Comparison of ENCODE assay signal across 1 cellular context in the genomic region with DNA sequence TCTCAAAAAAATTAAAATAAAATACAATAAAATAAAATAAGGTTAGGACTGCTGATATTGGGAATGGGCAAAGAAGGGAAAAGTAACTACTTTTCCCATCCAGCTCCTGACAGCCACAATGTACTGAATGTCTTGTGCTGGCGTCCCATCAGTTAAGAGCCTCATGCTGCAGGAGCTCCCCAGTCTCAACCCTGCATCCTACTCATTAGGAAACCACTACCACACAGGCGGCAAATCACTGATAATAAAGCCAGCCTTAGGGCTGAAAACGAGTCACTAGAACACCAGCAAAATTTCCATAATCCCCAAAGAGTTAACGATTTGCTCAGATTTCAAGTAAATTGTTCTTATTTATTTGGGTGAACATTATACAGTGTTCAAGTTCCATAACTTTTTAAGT.
TF ChIP-seq lines count a peak whose summit lies in the region.

No MANE protein-coding gene starts in this region.

TF ChIP-seq in HepG2, 621 proteins besides CTCF, POLR2A, EP300 and RAD21:
- TF ChIP-seq SMAD1 (CRISPR knock-in tag; IDR thresholded peaks at IDR 0.05; ENCODE audit: borderline replicate concordance, low read depth) (no peak), KDM2A (CRISPR knock-in tag; IDR thresholded peaks at IDR 0.05; ENCODE audit: borderline replicate concordance, low read depth) (no peak), JARID2 (CRISPR knock-in tag; IDR thresholded peaks at IDR 0.05; ENCODE audit: insufficient replicate concordance) (no peak), TCF7L2 (IDR thresholded peaks at IDR 0.05; ENCODE audit: low read depth, low read length) (no peak), ZNF749 (CRISPR knock-in tag; IDR thresholded peaks at IDR 0.05; ENCODE audit: borderline replicate concordance) (no peak), PAF1 (CRISPR knock-in tag; IDR thresholded peaks at IDR 0.05) (no peak), ZNF776 (CRISPR knock-in tag; IDR thresholded peaks at IDR 0.05) (no peak), SIN3B (IDR thresholded peaks at IDR 0.05; ENCODE audit: low read length) (no peak), ZNF235 (CRISPR knock-in tag; IDR thresholded peaks at IDR 0.05; ENCODE audit: borderline replicate concordance) (no peak), MAFF (IDR thresholded peaks at IDR 0.05; ENCODE audit: low read depth, low read length) (no peak), ZBTB14 (CRISPR knock-in tag; IDR thresholded peaks at IDR 0.05) (no peak), SOX6 (IDR thresholded peaks at IDR 0.05) (no peak), SOX6 (CRISPR knock-in tag; IDR thresholded peaks at IDR 0.05) (no peak), ZNF564 (CRISPR knock-in tag; IDR thresholded peaks at IDR 0.05) (no peak)
- TF ChIP-seq, protein P1, sequence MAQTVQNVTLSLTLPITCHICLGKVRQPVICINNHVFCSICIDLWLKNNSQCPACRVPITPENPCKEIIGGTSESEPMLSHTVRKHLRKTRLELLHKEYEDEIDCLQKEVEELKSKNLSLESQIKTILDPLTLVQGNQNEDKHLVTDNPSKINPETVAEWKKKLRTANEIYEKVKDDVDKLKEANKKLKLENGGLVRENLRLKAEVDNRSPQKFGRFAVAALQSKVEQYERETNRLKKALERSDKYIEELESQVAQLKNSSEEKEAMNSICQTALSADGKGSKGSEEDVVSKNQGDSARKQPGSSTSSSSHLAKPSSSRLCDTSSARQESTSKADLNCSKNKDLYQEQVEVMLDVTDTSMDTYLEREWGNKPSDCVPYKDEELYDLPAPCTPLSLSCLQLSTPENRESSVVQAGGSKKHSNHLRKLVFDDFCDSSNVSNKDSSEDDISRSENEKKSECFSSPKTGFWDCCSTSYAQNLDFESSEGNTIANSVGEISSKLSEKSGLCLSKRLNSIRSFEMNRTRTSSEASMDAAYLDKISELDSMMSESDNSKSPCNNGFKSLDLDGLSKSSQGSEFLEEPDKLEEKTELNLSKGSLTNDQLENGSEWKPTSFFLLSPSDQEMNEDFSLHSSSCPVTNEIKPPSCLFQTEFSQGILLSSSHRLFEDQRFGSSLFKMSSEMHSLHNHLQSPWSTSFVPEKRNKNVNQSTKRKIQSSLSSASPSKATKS (CRISPR knock-in tag; IDR thresholded peaks at IDR 0.05): no peak
- TF ChIP-seq, protein P2, sequence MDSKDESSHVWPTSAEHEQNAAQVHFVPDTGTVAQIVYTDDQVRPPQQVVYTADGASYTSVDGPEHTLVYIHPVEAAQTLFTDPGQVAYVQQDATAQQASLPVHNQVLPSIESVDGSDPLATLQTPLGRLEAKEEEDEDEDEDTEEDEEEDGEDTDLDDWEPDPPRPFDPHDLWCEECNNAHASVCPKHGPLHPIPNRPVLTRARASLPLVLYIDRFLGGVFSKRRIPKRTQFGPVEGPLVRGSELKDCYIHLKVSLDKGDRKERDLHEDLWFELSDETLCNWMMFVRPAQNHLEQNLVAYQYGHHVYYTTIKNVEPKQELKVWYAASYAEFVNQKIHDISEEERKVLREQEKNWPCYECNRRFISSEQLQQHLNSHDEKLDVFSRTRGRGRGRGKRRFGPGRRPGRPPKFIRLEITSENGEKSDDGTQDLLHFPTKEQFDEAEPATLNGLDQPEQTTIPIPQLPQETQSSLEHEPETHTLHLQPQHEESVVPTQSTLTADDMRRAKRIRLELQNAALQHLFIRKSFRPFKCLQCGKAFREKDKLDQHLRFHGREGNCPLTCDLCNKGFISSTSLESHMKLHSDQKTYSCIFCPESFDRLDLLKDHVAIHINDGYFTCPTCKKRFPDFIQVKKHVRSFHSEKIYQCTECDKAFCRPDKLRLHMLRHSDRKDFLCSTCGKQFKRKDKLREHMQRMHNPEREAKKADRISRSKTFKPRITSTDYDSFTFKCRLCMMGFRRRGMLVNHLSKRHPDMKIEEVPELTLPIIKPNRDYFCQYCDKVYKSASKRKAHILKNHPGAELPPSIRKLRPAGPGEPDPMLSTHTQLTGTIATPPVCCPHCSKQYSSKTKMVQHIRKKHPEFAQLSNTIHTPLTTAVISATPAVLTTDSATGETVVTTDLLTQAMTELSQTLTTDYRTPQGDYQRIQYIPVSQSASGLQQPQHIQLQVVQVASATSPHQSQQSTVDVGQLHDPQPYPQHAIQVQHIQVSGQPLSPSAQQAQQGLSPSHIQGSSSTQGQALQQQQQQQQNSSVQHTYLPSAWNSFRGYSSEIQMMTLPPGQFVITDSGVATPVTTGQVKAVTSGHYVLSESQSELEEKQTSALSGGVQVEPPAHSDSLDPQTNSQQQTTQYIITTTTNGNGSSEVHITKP (CRISPR knock-in tag; IDR thresholded peaks at IDR 0.05; ENCODE audit: low read depth): no peak
